In genomic region chr5:179820483-179821297, GRCh38 we compare ENCODE assay signal across 8 cellular contexts. TPM values are rescaled to one million over a fixed set of nuclear protein-coding genes. Genes with fewer than 3 reads are reported as not detected.
DNase-seq lines count a peak whose midpoint lies in the region; ATAC-seq and TF ChIP-seq lines count a peak whose summit lies in the region.

SQSTM1 (plus strand) TSS chr5:179820905; CDS start chr5:179820937, 32 bp downstream.

- no peaks in the 10 kb centered on the region for H3K9me3 ChIP-seq in CD4-positive, CD25-positive, alpha-beta regulatory T cell (ENCODE audit: control insufficient read depth in 2 of 2, low read length in 2 of 2)
- no peaks in the 10 kb centered on the region for H3K9me3 ChIP-seq in OCI-LY7 (ENCODE audit: low read length)
- no peaks in the 10 kb centered on the region for H3K9me3 ChIP-seq in esophagus (ENCODE audit: control insufficient read depth in 2 of 2, insufficient read depth in 1 of 2, low read depth in 1 of 2, low read length in 1 of 2)
- no peaks in the 10 kb centered on the region for H3K9me3 ChIP-seq in mucosa of rectum (ENCODE audit: control insufficient read depth in 2 of 2, low read length in 2 of 2)

- peak within 1 kb of the TSS; percentile 98 to 100 (median 99) for H3K4me3 Mint-ChIP-seq in CD4-positive, CD25-positive, alpha-beta regulatory T cell
- H3K4me3 Mint-ChIP-seq in activated T-cell treated with anti-CD3 and anti-CD28 coated beads, Interleukin-2, amount 50 U/mL, for 4 hours = peak within 1 kb of the TSS; percentile 92

- no peak for TF ChIP-seq CTCF in OCI-LY7 (conservative IDR thresholded peaks at IDR 0.05; ENCODE audit: low read length)

- H3K4me1 Mint-ChIP-seq in CD4-positive, CD25-positive, alpha-beta regulatory T cell = peaks cover 8 to 65% (median 34%) of the 10 kb centered on the region in 4 donors
- H3K4me1 Mint-ChIP-seq in activated T-cell treated with anti-CD3 and anti-CD28 coated beads, Interleukin-2, amount 50 U/mL, for 4 hours (ENCODE audit: low read depth) = peaks cover 50% of the 10 kb centered on the region

- CTCF ChIA-PET in OCI-LY7 (lab: Charles Lee; ENCODE audit: unreplicated experiment) = no interaction called here

- no TSS peak for BruUV-seq in OCI-LY7 (replicated peaks; lab: Mats Ljungman, UMichigan)

- WGBS in esophagus, 2 donors = 0 to 1% methylated on average over 24 to 81 of the region's 81 CpGs

- H3K4me3 ChIP-seq in CD4-positive, CD25-positive, alpha-beta regulatory T cell (ENCODE audit: low read depth, low read length) = peak within 1 kb of the TSS; percentile 92
- H3K4me3 ChIP-seq in OCI-LY7 (ENCODE audit: low read depth, low read length, poor library complexity, severe bottlenecking) (peak within 1 kb of the TSS; percentile 99), esophagus (ENCODE audit: low read depth in 1 of 2, low read length in 2 of 2) (peak within 1 kb of the TSS; percentile 84 to 95), mucosa of rectum (ENCODE audit: low read length in 2 of 2) (peak within 1 kb of the TSS; percentile 87 to 91)

- peaks cover 4% of the 10 kb centered on the region; the same call in 1 of the 2 replicates for H4K20me1 ChIP-seq in OCI-LY7 (ENCODE audit: insufficient read depth, low read length)

- peaks cover 53% of the 10 kb centered on the region for H3K4me1 ChIP-seq in CD4-positive, CD25-positive, alpha-beta regulatory T cell (ENCODE audit: control insufficient read depth, insufficient read depth, low read length, poor library complexity, severe bottlenecking)
- H3K4me1 ChIP-seq in OCI-LY7 (ENCODE audit: insufficient read depth, low read length, poor library complexity, severe bottlenecking) = peaks cover 32% of the 10 kb centered on the region
- H3K4me1 ChIP-seq in esophagus (ENCODE audit: control insufficient read depth in 2 of 2, insufficient read depth in 2 of 2, low read length in 1 of 2) = peaks cover 15 to 39% of the 10 kb centered on the region in 2 donors
- H3K4me1 ChIP-seq in mucosa of rectum (ENCODE audit: control insufficient read depth in 2 of 2, insufficient read depth in 2 of 2, low read length in 2 of 2) = peaks cover 61 to 62% of the 10 kb centered on the region in 2 donors

- peaks cover 0 to 2% (median 0%) of the 10 kb centered on the region in 7 donors for H3K9me3 Mint-ChIP-seq in CD4-positive, CD25-positive, alpha-beta regulatory T cell
- H3K9me3 Mint-ChIP-seq in activated T-cell treated with anti-CD3 and anti-CD28 coated beads, Interleukin-2, amount 50 U/mL, for 4 hours = no peaks in the 10 kb centered on the region

- H3K27ac Mint-ChIP-seq in CD4-positive, CD25-positive, alpha-beta regulatory T cell = peak within 1 kb of the TSS; percentile 97 to 98 (median 98)

- H3K36me3 Mint-ChIP-seq in CD4-positive, CD25-positive, alpha-beta regulatory T cell = peaks cover 15% of the 10 kb centered on the region
- peaks cover 16% of the 10 kb centered on the region for H3K36me3 Mint-ChIP-seq in activated T-cell treated with anti-CD3 and anti-CD28 coated beads, Interleukin-2, amount 50 U/mL, for 4 hours (ENCODE audit: insufficient read depth)

- ATAC-seq in CD4-positive, CD25-positive, alpha-beta regulatory T cell (ENCODE audit: low read depth in 2 of 2) = peak; percentile 57 to 58
- ATAC-seq in GM19328 (IDR thresholded peaks at IDR 0.05; ENCODE audit: unreplicated experiment) (peak; percentile 49), HG03457 (IDR thresholded peaks at IDR 0.05; ENCODE audit: unreplicated experiment) (peak; percentile 31)
- peak; percentile 64 to 69 for ATAC-seq in activated T-cell treated with anti-CD3 and anti-CD28 coated beads, Interleukin-2, amount 50 U/mL, for 4 hours

- H3K36me3 ChIP-seq in CD4-positive, CD25-positive, alpha-beta regulatory T cell (ENCODE audit: control insufficient read depth, insufficient read depth, low read length) = peaks cover 30% of the 10 kb centered on the region
- H3K36me3 ChIP-seq in OCI-LY7 (ENCODE audit: insufficient read depth, low read length) (peaks cover 30% of the 10 kb centered on the region), esophagus (ENCODE audit: control insufficient read depth in 2 of 2, insufficient read depth in 2 of 2, low read length in 1 of 2) (peaks cover 8 to 23% of the 10 kb centered on the region in 2 donors), mucosa of rectum (ENCODE audit: control insufficient read depth in 2 of 2, insufficient read depth in 2 of 2, low read length in 2 of 2) (peaks cover 28 to 34% of the 10 kb centered on the region in 2 donors)

- peak within 1 kb of the TSS; percentile 95 for H3K4me2 ChIP-seq in OCI-LY7 (ENCODE audit: low read length)

- H2AFZ ChIP-seq in OCI-LY7 (ENCODE audit: low read length) = peak within 1 kb of the TSS; percentile 56; the same call in 1 of the 2 replicates

- POLR2A ChIA-PET in OCI-LY7 (lab: Charles Lee) = no interaction called here

- H3K27me3 Mint-ChIP-seq in CD4-positive, CD25-positive, alpha-beta regulatory T cell = peaks cover 10% of the 10 kb centered on the region
- peaks cover 1% of the 10 kb centered on the region for H3K27me3 Mint-ChIP-seq in activated T-cell treated with anti-CD3 and anti-CD28 coated beads, Interleukin-2, amount 50 U/mL, for 4 hours (ENCODE audit: low read depth)

- H3K9ac ChIP-seq in mucosa of rectum (ENCODE audit: low read depth in 1 of 2, low read length in 2 of 2) = peak within 1 kb of the TSS; percentile 95 to 98

- peak within 1 kb of the TSS; percentile 96 for H3K27ac ChIP-seq in CD4-positive, CD25-positive, alpha-beta regulatory T cell (ENCODE audit: insufficient read depth, low read length, poor library complexity, severe bottlenecking)
- peak within 1 kb of the TSS; percentile 59 for H3K27ac ChIP-seq in OCI-LY7 (ENCODE audit: low read depth, low read length, poor library complexity, severe bottlenecking)
- H3K27ac ChIP-seq in esophagus (ENCODE audit: low read depth in 2 of 2, low read length in 1 of 2) = peak within 1 kb of the TSS; percentile 99
- peak within 1 kb of the TSS; percentile 98 to 99 for H3K27ac ChIP-seq in mucosa of rectum (ENCODE audit: low read depth in 2 of 2, low read length in 2 of 2)

- intact Hi-C loops in OCI-LY7 (cut with micrococcal nuclease; ENCODE audit: unreplicated experiment) = loop anchor here (1.0 to 10.0 kb wide), 2 partner anchors 38 to 674 kb away; partner anchors contain the start of genes CNOT6 and MRNIP

- peak; percentile 77 to 84 (median 83) for DNase-seq in CD4-positive, CD25-positive, alpha-beta regulatory T cell
- DNase-seq in OCI-LY7 (ENCODE audit: low spot score) = peak; percentile 88
- peak; percentile 81 for DNase-seq in activated T-cell treated with anti-CD3 and anti-CD28 coated beads, Interleukin-2, amount 50 U/mL, for 4 hours
- peak; percentile 86 for DNase-seq in stimulated activated CD8-positive, alpha-beta memory T cell treated with anti-CD3 and anti-CD28 coated beads, Interleukin-4, amount 100 ng/mL, for 48 hours

- H3K27me3 ChIP-seq in CD4-positive, CD25-positive, alpha-beta regulatory T cell (ENCODE audit: control insufficient read depth, insufficient read depth, low read length) = no peaks in the 10 kb centered on the region
- H3K27me3 ChIP-seq in esophagus (ENCODE audit: control insufficient read depth in 1 of 2, insufficient read depth in 2 of 2, low read length in 2 of 2) (no peaks in the 10 kb centered on the region), mucosa of rectum (ENCODE audit: control insufficient read depth in 2 of 2, insufficient read depth in 2 of 2, low read length in 2 of 2) (no peaks in the 10 kb centered on the region)

- H3K79me2 ChIP-seq in OCI-LY7 (ENCODE audit: insufficient read depth, low read depth, low read length) = peaks cover 22% of the 10 kb centered on the region; the same call in 1 of the 2 replicates

- no peaks in the 10 kb centered on the region for H3K9me2 ChIP-seq in OCI-LY7 (ENCODE audit: insufficient read depth, low read length)

RNA-seq across cellular contexts. Expression of gene SQSTM1, which starts in this region (rescaled TPM):
- 615 TPM for total RNA-seq in CD4-positive, CD25-positive, alpha-beta regulatory T cell
- 100 to 1,000 TPM; 219 to 283 (median 237) TPM for polyA plus RNA-seq in CD4-positive, CD25-positive, alpha-beta regulatory T cell
- 44.4 and 58.5 TPM in 2 replicates for total RNA-seq in OCI-LY7 (2014; rRNA removed; shearing (Covaris generic))
- 68.3 and 81.1 TPM in 2 replicates for total RNA-seq in OCI-LY7 (2022)
- total RNA-seq in activated T-cell treated with anti-CD3 and anti-CD28 coated beads, Interleukin-2, amount 50 U/mL, for 4 hours = 100 to 1,000 TPM; 109 to 141 (median 111) TPM
- 100 to 1,000 TPM in 1 of 2 donors, 10 to 100 TPM in 1; 94.8 to 111 TPM for polyA plus RNA-seq in esophagus

Comparison
In these comparisons a context has a peak if more than half of its experiments do, and no peak if none do; other contexts are left out.
1. Peak in every context shown above with its lines: DNase-seq, ATAC-seq, H3K4me3 ChIP-seq and H3K27ac ChIP-seq.